In the genomic region with DNA sequence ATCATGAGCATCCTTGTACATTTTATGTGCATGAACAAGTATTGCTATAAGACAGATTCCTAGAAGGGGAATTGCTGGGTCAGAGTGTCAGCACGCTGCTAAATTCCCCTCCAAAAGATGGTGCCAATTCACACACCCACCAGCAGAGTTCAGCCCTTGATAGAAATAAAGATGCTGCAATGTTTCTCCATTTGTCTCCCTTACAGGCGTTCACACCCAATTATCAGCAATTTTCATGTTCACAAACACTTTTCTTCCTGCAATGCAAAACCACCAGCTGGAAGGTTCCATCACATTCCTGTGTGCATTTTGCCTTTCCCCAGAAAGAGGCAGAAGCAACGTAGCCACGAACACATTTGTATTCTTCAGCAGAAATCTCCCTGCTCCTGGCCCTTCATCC, we compare ENCODE assay signal across 22 cellular contexts. TPM values are rescaled to one million over a fixed set of nuclear protein-coding genes. Genes with fewer than 3 reads are reported as not detected.
DNase-seq lines count a peak whose midpoint lies in the region; ATAC-seq and TF ChIP-seq lines count a peak whose summit lies in the region.
"Had no signal": no experiment of that assay in that cellular context is flagged by ENCODE, and none has a peak within 500 bp of the region (broad histone marks: within the 10 kb centered on the region; RNA-seq: fewer than 3 reads in every experiment).

No MANE protein-coding gene starts in this region.

- H3K4me3 Mint-ChIP-seq in stimulated activated naive B cell treated with anti-CD40 and anti-IgM and Interleukin-4, amounts not matched to agents 10 μg/mL and 1 μg/mL and 100 μg/mL, for 72 hours: no peak overlapping the region
- H3K4me3 Mint-ChIP-seq: activated CD8-positive, alpha-beta T cell treated with anti-CD3 and anti-CD28 coated beads for 36 hours; central memory CD8-positive, alpha-beta T cell; effector memory CD8-positive, alpha-beta T cell; WTC11 had no signal

- no peak overlapping the region for H3K27ac ChIP-seq in left ventricle myocardium inferior (replicated peaks)
- H3K27ac ChIP-seq: 22Rv1, GM23248, tibial nerve had no signal

- intact Hi-C loops in left ventricle myocardium inferior (cut with micrococcal nuclease): no loop called here

- peaks cover 0 to 24% of the 10 kb centered on the region in 2 donors for H3K27me3 Mint-ChIP-seq in stimulated activated naive B cell treated with anti-CD40 and anti-IgM and Interleukin-4, amounts not matched to agents 10 μg/mL and 1 μg/mL and 100 μg/mL, for 72 hours
- H3K27me3 Mint-ChIP-seq: activated CD8-positive, alpha-beta T cell treated with anti-CD3 and anti-CD28 coated beads for 36 hours had no signal

- H3K9me3 ChIP-seq in left ventricle myocardium inferior (replicated peaks): no peaks in the 10 kb centered on the region
- H3K9me3 ChIP-seq: BE2C, Caco-2, tibial nerve had no signal

- H3K4me1 Mint-ChIP-seq in stimulated activated naive B cell treated with anti-CD40 and anti-IgM and Interleukin-4, amounts not matched to agents 10 μg/mL and 1 μg/mL and 100 μg/mL, for 72 hours: peaks cover 15 to 16% of the 10 kb centered on the region in 2 donors

- no peak overlapping the region for H3K4me3 ChIP-seq in left ventricle myocardium inferior
- H3K4me3 ChIP-seq: GM23248, tibial nerve had no signal

- no peak for ATAC-seq in stimulated activated naive B cell treated with anti-CD40 and anti-IgM and Interleukin-4, amounts not matched to agents 10 μg/mL and 1 μg/mL and 100 μg/mL, for 72 hours (replicated peaks)
- ATAC-seq: activated CD8-positive, alpha-beta T cell treated with anti-CD3 and anti-CD28 coated beads for 36 hours; effector memory CD8-positive, alpha-beta T cell; left ventricle myocardium superior; sciatic nerve; WTC11 had no signal

- H3K4me1 ChIP-seq in left ventricle myocardium inferior: peaks cover 25% of the 10 kb centered on the region

- TF ChIP-seq CTCF in left ventricle myocardium inferior (IDR thresholded peaks at IDR 0.05; ENCODE audit: borderline replicate concordance): no peak

- H3K27ac Mint-ChIP-seq in stimulated activated naive B cell treated with anti-CD40 and anti-IgM and Interleukin-4, amounts not matched to agents 10 μg/mL and 1 μg/mL and 100 μg/mL, for 72 hours: no peak overlapping the region
- H3K27ac Mint-ChIP-seq: activated CD8-positive, alpha-beta T cell treated with anti-CD3 and anti-CD28 coated beads for 36 hours; effector memory CD8-positive, alpha-beta T cell; WTC11 had no signal

- H3K36me3 ChIP-seq in left ventricle myocardium inferior: no peaks in the 10 kb centered on the region
- H3K36me3 ChIP-seq: BE2C, tibial nerve had no signal

- DNase-seq in DMS 273 (lab: John Stamatoyannopoulos, UW; ENCODE audit: unreplicated experiment) (peak; percentile 37), DMS 273 treated with DMSO at 0.1 percent for 48 hours (lab: John Stamatoyannopoulos, UW) (no peak), NCI-H526 (lab: John Stamatoyannopoulos, UW) (peak; percentile 6 to 33), cerebellum (ENCODE audit: low spot score) (peak; percentile 43), superior temporal gyrus (ENCODE audit: extremely low spot score) (peak; percentile 42), left ventricle myocardium inferior (no peak), AG08396 (ENCODE audit: low spot score) (no peak)
- no peak for DNase-seq in stimulated activated naive B cell treated with anti-CD40 and anti-IgM and Interleukin-4, amounts not matched to agents 10 μg/mL and 1 μg/mL and 100 μg/mL, for 72 hours
- DNase-seq: activated CD8-positive, alpha-beta T cell treated with anti-CD3 and anti-CD28 coated beads for 36 hours; activated naive CD4-positive, alpha-beta T cell; activated T-cell treated with anti-CD3 and anti-CD28 coated beads, Interleukin-2, amount 50 U/mL, for 1 hour; BE2C; Caco-2; effector memory CD8-positive, alpha-beta T cell; GM23248; left ventricle myocardium superior; stimulated activated naive CD4-positive, alpha-beta T cell treated with Interleukin-2 at 50 U/mL for 16 hours had no signal

- peaks cover 6% of the 10 kb centered on the region for H3K27me3 ChIP-seq in left ventricle myocardium inferior (ENCODE audit: low read depth)
- H3K27me3 ChIP-seq: BE2C, tibial nerve had no signal

- H3K9me3 Mint-ChIP-seq in stimulated activated naive B cell treated with anti-CD40 and anti-IgM and Interleukin-4, amounts not matched to agents 10 μg/mL and 1 μg/mL and 100 μg/mL, for 72 hours: no peaks in the 10 kb centered on the region
- H3K9me3 Mint-ChIP-seq: activated CD8-positive, alpha-beta T cell treated with anti-CD3 and anti-CD28 coated beads for 36 hours; central memory CD8-positive, alpha-beta T cell; effector memory CD8-positive, alpha-beta T cell had no signal

- peaks cover 0 to 5% of the 10 kb centered on the region in 2 donors for H3K36me3 Mint-ChIP-seq in stimulated activated naive B cell treated with anti-CD40 and anti-IgM and Interleukin-4, amounts not matched to agents 10 μg/mL and 1 μg/mL and 100 μg/mL, for 72 hours
- H3K36me3 Mint-ChIP-seq: WTC11 had no signal

RNA-seq across cellular contexts. Expression of a gene that starts 3.3 kb away (rescaled TPM):
- total RNA-seq in cerebellum (26.0 TPM), left ventricle myocardium inferior (11.1 TPM)

Comparison
In these comparisons a context has a peak if more than half of its experiments do, and no peak if none do; other contexts are left out.
1. DNase-seq: peak in DMS 273 (single experiment), NCI-H526 (2 of 2), cerebellum (single experiment) and superior temporal gyrus (single experiment); none in DMS 273 treated with DMSO at 0.1 percent for 48 hours (single experiment), left ventricle myocardium inferior (single experiment), AG08396 (single experiment) and stimulated activated naive B cell treated with anti-CD40 and anti-IgM and Interleukin-4, amounts not matched to agents 10 μg/mL and 1 μg/mL and 100 μg/mL, for 72 hours (single experiment).